In genomic region chr1:244915736-244916135, GRCh38 we compare ENCODE assay signal across 4 cellular contexts.
"Had no signal": no experiment of that assay in that cellular context is flagged by ENCODE, and none has a peak within 500 bp of the region (broad histone marks: within the 10 kb centered on the region; RNA-seq: fewer than 3 reads in every experiment).

No MANE protein-coding gene starts in this region.

- H3K27ac ChIP-seq: HL-60 had no signal

- DNase-seq: IMR-90 had no signal

- ATAC-seq: HepG2, K562 had no signal

- H3K4me3 ChIP-seq: K562 had no signal
